ENCODE assay signal across 28 cellular contexts in genomic region chr19:15236886-15237285, GRCh38. TPM values are rescaled to one million over a fixed set of nuclear protein-coding genes. Genes with fewer than 3 reads are reported as not detected.
"Had no signal": no experiment of that assay in that cellular context is flagged by ENCODE, and none has a peak within 500 bp of the region (broad histone marks: within the 10 kb centered on the region; RNA-seq: fewer than 3 reads in every experiment).

No MANE protein-coding gene starts in this region.

- H3K27ac ChIP-seq: left lung, lower lobe of right lung, ovary, right atrium auricular region, right lobe of liver, stomach, testis, thyroid gland, transverse colon, upper lobe of left lung had no signal

- H3K4me3 Mint-ChIP-seq: naive thymus-derived CD8-positive, alpha-beta T cell; stimulated activated naive B cell treated with anti-CD40 and anti-IgM and Interleukin-4, amounts not matched to agents 10 μg/mL and 1 μg/mL and 100 μg/mL, for 72 hours had no signal

- H3K4me3 ChIP-seq: left lung, lower lobe of right lung, ovary, right atrium auricular region, right lobe of liver, smooth muscle cell, stomach, testis, thyroid gland, transverse colon, upper lobe of left lung had no signal

- H3K4me1 ChIP-seq: testis had no signal

- FAIRE-seq: keratinocyte had no signal

- H3K36me3 ChIP-seq: ovary had no signal

- H3K4me2 ChIP-seq: smooth muscle cell had no signal

- H3K27ac Mint-ChIP-seq: naive thymus-derived CD8-positive, alpha-beta T cell; progenitor cell of endocrine pancreas had no signal

- DNase-seq: hippocampal formation; left colon; left lung; lower lobe of right lung; mammary epithelial cell; mesenchymal stem cell; naive thymus-derived CD8-positive, alpha-beta T cell; nucleus accumbens; ovary; right lobe of liver; stimulated activated CD4-positive, alpha-beta T cell treated with anti-CD3 and anti-CD28 coated beads, Interleukin-1b, Interleukin-23, amount 100 ng/mL, for 48 hours; stimulated activated CD4-positive, alpha-beta T cell treated with anti-CD3 and anti-CD28 coated beads, Interleukin-2, amount 100 ng/mL, for 48 hours; stimulated activated CD4-positive, alpha-beta T cell treated with anti-CD3 and anti-CD28 coated beads, Interleukin-4, amount 100 ng/mL, for 4 hours; stimulated activated CD8-positive, alpha-beta memory T cell treated with anti-CD3 and anti-CD28 coated beads, Interleukin-4, amount 100 ng/mL, for 48 hours; stimulated activated naive B cell treated with anti-CD40 and anti-IgM and Interleukin-4, amounts not matched to agents 10 μg/mL and 1 μg/mL and 100 μg/mL, for 72 hours; stimulated activated naive CD8-positive, alpha-beta T cell treated with anti-CD3 and anti-CD28 coated beads, Interleukin-15, Interleukin-2, amounts not matched to agents 100 U/mL and 50 U/mL, for 24 hours; stomach; testis; thyroid gland; transverse colon; upper lobe of left lung had no signal

- ATAC-seq: left colon; left lung; lower lobe of right lung; naive thymus-derived CD8-positive, alpha-beta T cell; right lobe of liver; stimulated activated naive B cell treated with anti-CD40 and anti-IgM and Interleukin-4, amounts not matched to agents 10 μg/mL and 1 μg/mL and 100 μg/mL, for 72 hours; stimulated activated naive CD8-positive, alpha-beta T cell treated with anti-CD3 and anti-CD28 coated beads, Interleukin-15, Interleukin-2, amounts not matched to agents 100 U/mL and 50 U/mL, for 24 hours had no signal

- H3K27me3 ChIP-seq: right atrium auricular region, right lobe of liver, testis, thyroid gland had no signal

- H3K9me3 ChIP-seq: left lung, lower lobe of right lung, ovary, right atrium auricular region, right lobe of liver, stomach, testis, thyroid gland, transverse colon, upper lobe of left lung had no signal

- H3K9me3 Mint-ChIP-seq: stimulated activated naive B cell treated with anti-CD40 and anti-IgM and Interleukin-4, amounts not matched to agents 10 μg/mL and 1 μg/mL and 100 μg/mL, for 72 hours had no signal

RNA-seq across cellular contexts. Expression of gene EPHX3, which starts 4.6 kb away (rescaled TPM):
- total RNA-seq: pulmonary artery endothelial cell, skeletal muscle tissue, transverse colon had no signal
- polyA plus RNA-seq: naive thymus-derived CD8-positive, alpha-beta T cell; neural cell had no signal

RNA-seq across cellular contexts. Expression of gene NOTCH3, which starts 36.1 kb away (rescaled TPM):
- polyA plus RNA-seq: naive thymus-derived CD8-positive, alpha-beta T cell had no signal
